8 cellular contexts compared by ENCODE assay signal in genomic region chr7:152435384-152436278, GRCh38. TPM values are rescaled to one million over a fixed set of nuclear protein-coding genes. Genes with fewer than 3 reads are reported as not detected.
A peak's percentile ranks its signal among the peaks of the same experiment; 100 is the strongest.
DNase-seq lines count a peak whose midpoint lies in the region; ATAC-seq, FAIRE-seq and TF ChIP-seq lines count a peak whose summit lies in the region.

Gene KMT2C, minus strand, starts transcription at chr7:152436003. Its CDS starts 217 bp downstream, at chr7:152435786.

- no peak for FAIRE-seq in GM12892 (lab: Jason Lieb, UNC)

- no peaks in the 10 kb centered on the region for H3K36me3 Mint-ChIP-seq in neural progenitor cell

- TF ChIP-seq CTCF in PC-9 (conservative IDR thresholded peaks at IDR 0.05) (no peak), foreskin keratinocyte (conservative IDR thresholded peaks at IDR 0.05) (no peak), neural progenitor cell (IDR thresholded peaks at IDR 0.05) (no peak)

- no TSS peak for BruUV-seq in PC-9 (replicated peaks; lab: Mats Ljungman, UMichigan)

- H3K27ac ChIP-seq in PC-9 = peak within 1 kb of the TSS; percentile 50
- H3K27ac ChIP-seq in foreskin keratinocyte = peak within 1 kb of the TSS; percentile 89
- H3K27ac ChIP-seq in neural progenitor cell = peak within 1 kb of the TSS; percentile 93
- H3K27ac ChIP-seq in temporal lobe (ENCODE audit: low read depth, low read length) = peak within 1 kb of the TSS; percentile 80

- peaks cover 5% of the 10 kb centered on the region for H3K27me3 Mint-ChIP-seq in neural progenitor cell (ENCODE audit: insufficient read depth, low read depth)

- POLR2A ChIA-PET in PC-9 (lab: Charles Lee; ENCODE audit: unreplicated experiment) = no interaction called here

- peak within 1 kb of the TSS; percentile 96 for H3K4me3 Mint-ChIP-seq in neural progenitor cell

- H4K20me1 ChIP-seq in PC-9 (ENCODE audit: insufficient read depth) = peaks cover 17% of the 10 kb centered on the region
- peaks cover 43% of the 10 kb centered on the region for H4K20me1 ChIP-seq in neural progenitor cell (ENCODE audit: low read depth)

- H3K27ac Mint-ChIP-seq in neural progenitor cell = peak within 1 kb of the TSS; percentile 33

- H3K4me3 ChIP-seq in PC-9 = peak within 1 kb of the TSS; percentile 83
- peak within 1 kb of the TSS; percentile 99 for H3K4me3 ChIP-seq in neural progenitor cell

- peaks cover 45% of the 10 kb centered on the region for H3K79me2 ChIP-seq in PC-9 (ENCODE audit: low read depth)
- peaks cover 46% of the 10 kb centered on the region for H3K79me2 ChIP-seq in neural progenitor cell (ENCODE audit: low read depth)

- no peaks in the 10 kb centered on the region for H3K9me2 ChIP-seq in PC-9 (ENCODE audit: insufficient read depth)

- TF ChIP-seq POLR2A in GM12892 (IDR thresholded peaks at IDR 0.05; ENCODE audit: low read depth, low read length) = peak; percentile 35; the same call in 1 of the 2 replicates

- H3K9ac ChIP-seq in neural progenitor cell = peak within 1 kb of the TSS; percentile 66

- H3K4me2 ChIP-seq in PC-9 = peak within 1 kb of the TSS; percentile 93
- peak within 1 kb of the TSS; percentile 91 for H3K4me2 ChIP-seq in neural progenitor cell

- H3K4me1 ChIP-seq in PC-9 (replicated peaks; ENCODE audit: insufficient read depth) (peaks cover 26% of the 10 kb centered on the region), foreskin keratinocyte (peaks cover 15% of the 10 kb centered on the region), neural progenitor cell (peaks cover 26% of the 10 kb centered on the region)

- no peaks in the 10 kb centered on the region for H3K27me3 ChIP-seq in PC-9 (ENCODE audit: insufficient read depth, low read depth)
- H3K27me3 ChIP-seq in foreskin keratinocyte = no peaks in the 10 kb centered on the region
- peaks cover 11% of the 10 kb centered on the region for H3K27me3 ChIP-seq in neural progenitor cell

- peaks cover 10% of the 10 kb centered on the region; the same call in 1 of the 2 replicates for H3F3A ChIP-seq in PC-9 (ENCODE audit: insufficient read depth, low read depth)
- peaks cover 23% of the 10 kb centered on the region for H3F3A ChIP-seq in neural progenitor cell (ENCODE audit: low read depth)

- H3K4me1 Mint-ChIP-seq in neural progenitor cell = peaks cover 26% of the 10 kb centered on the region

- H3K9me3 ChIP-seq in PC-9 (ENCODE audit: insufficient read depth, low read depth) (no peaks in the 10 kb centered on the region), neural progenitor cell (ENCODE audit: low read depth) (no peaks in the 10 kb centered on the region)

- peaks cover 2% of the 10 kb centered on the region for H3K9me3 Mint-ChIP-seq in neural progenitor cell

- H2AFZ ChIP-seq in PC-9 = peak within 1 kb of the TSS; percentile 83
- H2AFZ ChIP-seq in neural progenitor cell (replicated peaks) = peak within 1 kb of the TSS; percentile 84

- H3K36me3 ChIP-seq in PC-9 (ENCODE audit: low read depth) (no peaks in the 10 kb centered on the region), neural progenitor cell (no peaks in the 10 kb centered on the region)

- peak; percentile 35 for DNase-seq in GM12892 (ENCODE audit: insufficient read length)
- peak in 1 of 2 experiments; percentile 59 for DNase-seq in PC-9
- DNase-seq in activated effector memory CD4-positive, alpha-beta T cell treated with anti-CD3 and anti-CD28 coated beads, Interleukin-2, amount 50 U/mL, for 16 hours = peak; percentile 84
- DNase-seq in foreskin keratinocyte = peak in 1 of 2 donors; percentile 32
- peak; percentile 81 for DNase-seq in neural progenitor cell (ENCODE audit: low spot score)
- no peak for DNase-seq in NCI-H187 (lab: John Stamatoyannopoulos, UW)

- intact Hi-C loops in PC-9 (cut with micrococcal nuclease; ENCODE audit: unreplicated experiment) = loop anchor here (1.0 to 10.0 kb wide), 2 partner anchors 28 to 239 kb away; partner anchors contain the start of gene XRCC2

- CTCF ChIA-PET in PC-9 (lab: Charles Lee) = interaction anchor here (0.5 to 0.6 kb wide), 2 partner anchors 64 to 222 kb away, joined by 4 to 7 read pairs; no protein-coding TSS in a partner anchor

- ATAC-seq in HG02885 (IDR thresholded peaks at IDR 0.05; ENCODE audit: poor library complexity, unreplicated experiment) (peak; percentile 24), foreskin keratinocyte (peak; percentile 1)

RNA-seq across cellular contexts. Expression of gene KMT2C, which starts in this region (rescaled TPM):
- polyA plus RNA-seq in GM12892 (2012; ENCODE audit: missing spikeins) = 23.3 TPM
- total RNA-seq in PC-9 (2021) (54.3 and 64.1 TPM in 2 replicates), foreskin keratinocyte (19.7 and 20.4 TPM in 2 replicates), neural progenitor cell (ENCODE audit: low replicate concordance) (25.7 and 26.4 TPM in 2 replicates), temporal lobe (66.9 TPM)
- 1.1 and 1.4 TPM in 2 replicates for polyA plus RNA-seq in foreskin keratinocyte

Comparison
In these comparisons a context has a peak if more than half of its experiments do, and no peak if none do; other contexts are left out.
1. DNase-seq: peak in GM12892 (single experiment), activated effector memory CD4-positive, alpha-beta T cell treated with anti-CD3 and anti-CD28 coated beads, Interleukin-2, amount 50 U/mL, for 16 hours (single experiment) and neural progenitor cell (single experiment); none in NCI-H187 (0 of 2).
2. Peak in every context shown above with its lines, with median percentiles within 50 percentile points of each other: H3K27ac ChIP-seq.